ENCODE assay signal across 9 cellular contexts in genomic region chr13:73943137-73943964, GRCh38.
DNase-seq lines count a peak whose midpoint lies in the region; ATAC-seq, FAIRE-seq and TF ChIP-seq lines count a peak whose summit lies in the region.
"Had no signal": no experiment of that assay in that cellular context is flagged by ENCODE, and none has a peak within 500 bp of the region (broad histone marks: within the 10 kb centered on the region; RNA-seq: fewer than 3 reads in every experiment).

No MANE protein-coding gene starts in this region.

- peaks cover 21% of the 10 kb centered on the region for H3K4me1 Mint-ChIP-seq in glutamatergic neuron (ENCODE audit: low read depth, unreplicated experiment)

- ATAC-seq in GM19395 (IDR thresholded peaks at IDR 0.05; ENCODE audit: unreplicated experiment) = peak; percentile 66
- ATAC-seq in HG03280 (IDR thresholded peaks at IDR 0.05; ENCODE audit: unreplicated experiment) = peak; percentile 89

- peaks cover 3% of the 10 kb centered on the region for H3K27me3 Mint-ChIP-seq in glutamatergic neuron (ENCODE audit: unreplicated experiment)

- DNase-seq in GM13977 (ENCODE audit: low spot score) (peak; percentile 20), glutamatergic neuron (no peak), NCI-H446 treated with DMSO at 0.1 percent for 48 hours (lab: John Stamatoyannopoulos, UW) (no peak), AG20443 (ENCODE audit: low spot score) (no peak)
- no peak for DNase-seq in stimulated activated CD4-positive, alpha-beta T cell treated with anti-CD3 and anti-CD28 coated beads, Interleukin-2, amount 100 ng/mL, for 48 hours
- DNase-seq: gastrocnemius medialis had no signal

- FAIRE-seq in endometrium (lab: Jason Lieb, UNC) = peak; percentile 31

- H3K9me3 Mint-ChIP-seq in glutamatergic neuron (ENCODE audit: unreplicated experiment) = no peaks in the 10 kb centered on the region

- H3K36me3 Mint-ChIP-seq in glutamatergic neuron (ENCODE audit: unreplicated experiment) = no peaks in the 10 kb centered on the region

- no peak overlapping the region for H3K27ac Mint-ChIP-seq in glutamatergic neuron (ENCODE audit: unreplicated experiment)

- in situ Hi-C loops in GM13977 (cut with MboI; ENCODE audit: low pct_unique_long_range_greater_than_20kb, low sequenced_read_pairs, unreplicated experiment) = no loop called here

- H3K4me3 Mint-ChIP-seq in glutamatergic neuron (ENCODE audit: unreplicated experiment) = no peak overlapping the region

- no peak for TF ChIP-seq CTCF in GM13977 (IDR thresholded peaks at IDR 0.05; ENCODE audit: extremely low read depth, insufficient read depth, missing control alignments)
- no peak for TF ChIP-seq CTCF in glutamatergic neuron (IDR thresholded peaks at IDR 0.05; ENCODE audit: partially characterized antibody, unreplicated experiment)
